1 cellular context compared by ENCODE assay signal in the genomic region with DNA sequence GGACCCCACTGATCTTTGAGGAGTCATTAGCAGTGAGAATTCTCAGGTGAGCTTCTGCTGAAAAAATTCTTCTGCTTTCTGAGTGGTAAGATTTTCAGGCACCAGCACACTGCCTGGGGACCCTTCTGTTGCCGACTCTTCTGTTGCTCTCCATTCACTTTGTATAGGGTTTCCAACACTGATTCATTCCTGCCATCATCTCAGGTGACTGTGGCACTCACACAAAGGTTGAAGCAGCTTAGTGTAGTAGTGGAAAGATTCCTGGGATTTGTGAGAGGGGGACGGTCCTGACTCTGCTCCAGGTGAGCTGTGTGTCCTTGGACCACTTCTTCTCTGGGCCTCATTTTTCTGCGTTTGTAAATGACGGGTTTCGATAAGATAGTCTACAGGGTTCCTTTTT.
TF ChIP-seq lines count a peak whose summit lies in the region.

No MANE protein-coding gene starts in this region.

TF ChIP-seq in K562, 482 proteins besides CTCF, POLR2A, EP300 and RAD21:
- TF ChIP-seq SIRT6 (IDR thresholded peaks at IDR 0.05; ENCODE audit: low read depth, low read length) (no peak), RBFOX2 (IDR thresholded peaks at IDR 0.05; ENCODE audit: low read depth, low read length) (peak; percentile 12; the same call in 1 of the 2 replicates)
